ENCODE assay signal across 1 cellular context in the genomic region with DNA sequence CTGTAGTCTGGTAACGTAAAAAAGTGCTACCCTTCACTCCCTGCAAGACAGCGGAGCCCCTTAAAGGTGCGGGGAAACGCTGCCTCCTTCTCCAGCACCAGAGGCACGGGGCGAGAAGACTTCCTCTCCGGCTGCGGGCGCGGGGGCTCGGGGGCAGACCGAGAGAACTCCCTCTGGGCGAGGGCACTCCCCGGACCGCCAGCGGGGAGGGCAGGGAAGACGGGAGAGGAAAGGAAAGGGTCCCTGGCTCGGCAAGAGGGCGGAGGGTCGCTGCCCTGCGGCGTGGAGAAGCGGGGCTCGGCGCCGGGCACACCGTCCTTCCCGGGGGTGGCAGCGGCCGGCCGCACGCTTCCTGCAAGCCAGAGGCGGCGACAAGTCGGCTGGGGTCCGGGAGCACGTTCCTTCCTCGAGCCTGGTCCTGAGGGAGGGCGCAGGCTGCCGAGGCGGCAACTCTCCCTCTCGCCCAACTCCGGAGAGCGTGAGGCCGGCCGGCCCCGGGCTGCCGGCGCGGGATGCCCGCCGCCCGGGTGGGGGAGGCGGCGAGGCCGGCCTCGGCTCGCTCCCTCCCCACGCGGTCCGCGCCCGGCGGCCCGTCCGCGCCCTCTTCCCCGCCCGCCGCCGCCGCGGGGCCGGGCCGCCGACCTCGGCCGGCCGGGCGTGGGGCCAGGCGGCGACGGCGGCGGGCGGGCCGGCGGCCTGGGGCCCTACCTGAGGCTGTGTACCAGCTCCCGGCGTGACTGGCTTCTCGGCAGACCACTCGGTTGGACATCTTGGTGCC.
A peak's percentile ranks its signal among the peaks of the same experiment; 100 is the strongest.
TF ChIP-seq lines count a peak whose summit lies in the region.

No MANE protein-coding gene starts in this region.

TF ChIP-seq in K562, 482 proteins besides CTCF, POLR2A, EP300 and RAD21 (continues in another document):
- TF ChIP-seq GABPB1 (CRISPR knock-in tag; IDR thresholded peaks at IDR 0.05) (peak; percentile 48; the same call in 1 of the 2 replicates), RBM14 (IDR thresholded peaks at IDR 0.05; ENCODE audit: borderline replicate concordance, insufficient read depth, low read depth, low read length) (no peak), STAT5A (IDR thresholded peaks at IDR 0.05; ENCODE audit: borderline replicate concordance, low read length) (no peak), ZNF263 (CRISPR knock-in tag; IDR thresholded peaks at IDR 0.05; ENCODE audit: borderline replicate concordance) (no peak), SRSF7 (optimal IDR thresholded peaks at IDR 0.05; ENCODE audit: low read depth, low read length) (no peak), RFX1 (IDR thresholded peaks at IDR 0.05) (no peak), C11orf30 (IDR thresholded peaks at IDR 0.05; ENCODE audit: low read depth) (no peak), ZNF830 (CRISPR knock-in tag; IDR thresholded peaks at IDR 0.05) (no peak), ZNF668 (CRISPR knock-in tag; IDR thresholded peaks at IDR 0.05) (no peak), PYGO2 (tag; IDR thresholded peaks at IDR 0.05) (no peak), RBM34 (IDR thresholded peaks at IDR 0.05; ENCODE audit: borderline replicate concordance, insufficient read depth, low read length) (no peak), HDAC8 (tag; IDR thresholded peaks at IDR 0.05) (no peak), CXXC5 (CRISPR knock-in tag; IDR thresholded peaks at IDR 0.05) (peak; percentile 52; the same call in 1 of the 2 replicates), SMAD2 (IDR thresholded peaks at IDR 0.05; ENCODE audit: low read depth, low read length) (no peak), HNRNPLL (IDR thresholded peaks at IDR 0.05; ENCODE audit: low read depth, low read length, poor library complexity, severe bottlenecking) (no peak), ZMIZ1 (IDR thresholded peaks at IDR 0.05; ENCODE audit: low read depth in 2 of 2, low read length in 2 of 2) (no peak), PHTF2 (CRISPR knock-in tag; IDR thresholded peaks at IDR 0.05) (no peak), ARID4B (CRISPR knock-in tag; IDR thresholded peaks at IDR 0.05) (peak; percentile 68), USF2 (CRISPR knock-in tag; IDR thresholded peaks at IDR 0.05) (no peak), CREB1 (IDR thresholded peaks at IDR 0.05) (no peak), CREB1 (CRISPR knock-in tag; IDR thresholded peaks at IDR 0.05) (0 out of 2 replicates have a peak, but pooled peaks have one; percentile 15), NFYB (IDR thresholded peaks at IDR 0.05; ENCODE audit: extremely low read depth, insufficient read length) (no peak), ZNF551 (CRISPR knock-in tag; IDR thresholded peaks at IDR 0.05) (no peak), ADNP (tag; IDR thresholded peaks at IDR 0.05) (no peak), L3MBTL2 (IDR thresholded peaks at IDR 0.05) (peak; percentile 50; the same call in 1 of the 2 replicates), SAP30 (IDR thresholded peaks at IDR 0.05; ENCODE audit: borderline replicate concordance, insufficient read depth, low read depth, low read length, poor library complexity, severe bottlenecking) (peak; percentile 84), ARHGAP35 (IDR thresholded peaks at IDR 0.05; ENCODE audit: partially characterized antibody) (no peak), COPS2 (conservative IDR thresholded peaks at IDR 0.05) (no peak), HMG20A (CRISPR knock-in tag; conservative IDR thresholded peaks at IDR 0.05) (no peak), TAF7 (tag; IDR thresholded peaks at IDR 0.05) (no peak), TFAP4 (CRISPR knock-in tag; IDR thresholded peaks at IDR 0.05; ENCODE audit: borderline replicate concordance) (peak; percentile 42), NEUROD1 (IDR thresholded peaks at IDR 0.05; ENCODE audit: borderline replicate concordance, low read depth, low read length, partially characterized antibody) (no peak), BDP1 (IDR thresholded peaks at IDR 0.05; ENCODE audit: insufficient read depth, insufficient read length) (no peak), ETV6 (IDR thresholded peaks at IDR 0.05; ENCODE audit: borderline replicate concordance in 1 of 2, low read depth in 2 of 2, low read length in 1 of 2) (no peak), ETV6 (CRISPR knock-in tag; IDR thresholded peaks at IDR 0.05; ENCODE audit: borderline replicate concordance) (peak; percentile 32; the same call in 1 of the 2 replicates), SPI1 (IDR thresholded peaks at IDR 0.05; ENCODE audit: borderline replicate concordance, low read depth, low read length) (peak; percentile 43; the same call in 1 of the 2 replicates), CSDE1 (IDR thresholded peaks at IDR 0.05) (no peak), NR2C1 (IDR thresholded peaks at IDR 0.05) (no peak), NR2C1 (tag; IDR thresholded peaks at IDR 0.05) (no peak), GABPB2 (CRISPR knock-in tag; conservative IDR thresholded peaks at IDR 0.05) (no peak), HDAC1 (IDR thresholded peaks at IDR 0.05) (0 out of 4 replicates have a peak, but pooled peaks of 1 of the 2 experiments have one; percentile 41), KHSRP (IDR thresholded peaks at IDR 0.05) (no peak)
- TF ChIP-seq, protein P1, sequence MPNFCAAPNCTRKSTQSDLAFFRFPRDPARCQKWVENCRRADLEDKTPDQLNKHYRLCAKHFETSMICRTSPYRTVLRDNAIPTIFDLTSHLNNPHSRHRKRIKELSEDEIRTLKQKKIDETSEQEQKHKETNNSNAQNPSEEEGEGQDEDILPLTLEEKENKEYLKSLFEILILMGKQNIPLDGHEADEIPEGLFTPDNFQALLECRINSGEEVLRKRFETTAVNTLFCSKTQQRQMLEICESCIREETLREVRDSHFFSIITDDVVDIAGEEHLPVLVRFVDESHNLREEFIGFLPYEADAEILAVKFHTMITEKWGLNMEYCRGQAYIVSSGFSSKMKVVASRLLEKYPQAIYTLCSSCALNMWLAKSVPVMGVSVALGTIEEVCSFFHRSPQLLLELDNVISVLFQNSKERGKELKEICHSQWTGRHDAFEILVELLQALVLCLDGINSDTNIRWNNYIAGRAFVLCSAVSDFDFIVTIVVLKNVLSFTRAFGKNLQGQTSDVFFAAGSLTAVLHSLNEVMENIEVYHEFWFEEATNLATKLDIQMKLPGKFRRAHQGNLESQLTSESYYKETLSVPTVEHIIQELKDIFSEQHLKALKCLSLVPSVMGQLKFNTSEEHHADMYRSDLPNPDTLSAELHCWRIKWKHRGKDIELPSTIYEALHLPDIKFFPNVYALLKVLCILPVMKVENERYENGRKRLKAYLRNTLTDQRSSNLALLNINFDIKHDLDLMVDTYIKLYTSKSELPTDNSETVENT (CRISPR knock-in tag; IDR thresholded peaks at IDR 0.05): no peak
- TF ChIP-seq, protein P2, sequence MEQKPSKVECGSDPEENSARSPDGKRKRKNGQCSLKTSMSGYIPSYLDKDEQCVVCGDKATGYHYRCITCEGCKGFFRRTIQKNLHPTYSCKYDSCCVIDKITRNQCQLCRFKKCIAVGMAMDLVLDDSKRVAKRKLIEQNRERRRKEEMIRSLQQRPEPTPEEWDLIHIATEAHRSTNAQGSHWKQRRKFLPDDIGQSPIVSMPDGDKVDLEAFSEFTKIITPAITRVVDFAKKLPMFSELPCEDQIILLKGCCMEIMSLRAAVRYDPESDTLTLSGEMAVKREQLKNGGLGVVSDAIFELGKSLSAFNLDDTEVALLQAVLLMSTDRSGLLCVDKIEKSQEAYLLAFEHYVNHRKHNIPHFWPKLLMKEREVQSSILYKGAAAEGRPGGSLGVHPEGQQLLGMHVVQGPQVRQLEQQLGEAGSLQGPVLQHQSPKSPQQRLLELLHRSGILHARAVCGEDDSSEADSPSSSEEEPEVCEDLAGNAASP (IDR thresholded peaks at IDR 0.05): no peak
- TF ChIP-seq, protein P3, sequence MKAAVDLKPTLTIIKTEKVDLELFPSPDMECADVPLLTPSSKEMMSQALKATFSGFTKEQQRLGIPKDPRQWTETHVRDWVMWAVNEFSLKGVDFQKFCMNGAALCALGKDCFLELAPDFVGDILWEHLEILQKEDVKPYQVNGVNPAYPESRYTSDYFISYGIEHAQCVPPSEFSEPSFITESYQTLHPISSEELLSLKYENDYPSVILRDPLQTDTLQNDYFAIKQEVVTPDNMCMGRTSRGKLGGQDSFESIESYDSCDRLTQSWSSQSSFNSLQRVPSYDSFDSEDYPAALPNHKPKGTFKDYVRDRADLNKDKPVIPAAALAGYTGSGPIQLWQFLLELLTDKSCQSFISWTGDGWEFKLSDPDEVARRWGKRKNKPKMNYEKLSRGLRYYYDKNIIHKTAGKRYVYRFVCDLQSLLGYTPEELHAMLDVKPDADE (conservative IDR thresholded peaks at IDR 0.05; ENCODE audit: control insufficient read depth, low read depth, low read length): no peak
- TF ChIP-seq, protein P4, sequence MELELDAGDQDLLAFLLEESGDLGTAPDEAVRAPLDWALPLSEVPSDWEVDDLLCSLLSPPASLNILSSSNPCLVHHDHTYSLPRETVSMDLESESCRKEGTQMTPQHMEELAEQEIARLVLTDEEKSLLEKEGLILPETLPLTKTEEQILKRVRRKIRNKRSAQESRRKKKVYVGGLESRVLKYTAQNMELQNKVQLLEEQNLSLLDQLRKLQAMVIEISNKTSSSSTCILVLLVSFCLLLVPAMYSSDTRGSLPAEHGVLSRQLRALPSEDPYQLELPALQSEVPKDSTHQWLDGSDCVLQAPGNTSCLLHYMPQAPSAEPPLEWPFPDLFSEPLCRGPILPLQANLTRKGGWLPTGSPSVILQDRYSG (tag; conservative IDR thresholded peaks at IDR 0.05; ENCODE audit: low read depth): no peak
- TF ChIP-seq, protein P5, sequence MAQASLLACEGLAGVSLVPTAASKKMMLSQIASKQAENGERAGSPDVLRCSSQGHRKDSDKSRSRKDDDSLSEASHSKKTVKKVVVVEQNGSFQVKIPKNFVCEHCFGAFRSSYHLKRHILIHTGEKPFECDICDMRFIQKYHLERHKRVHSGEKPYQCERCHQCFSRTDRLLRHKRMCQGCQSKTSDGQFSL (CRISPR knock-in tag; IDR thresholded peaks at IDR 0.05): no peak; the same call in 1 of the 2 replicates
- TF ChIP-seq, protein P5 (tag; IDR thresholded peaks at IDR 0.05): no peak
